In the genomic region with DNA sequence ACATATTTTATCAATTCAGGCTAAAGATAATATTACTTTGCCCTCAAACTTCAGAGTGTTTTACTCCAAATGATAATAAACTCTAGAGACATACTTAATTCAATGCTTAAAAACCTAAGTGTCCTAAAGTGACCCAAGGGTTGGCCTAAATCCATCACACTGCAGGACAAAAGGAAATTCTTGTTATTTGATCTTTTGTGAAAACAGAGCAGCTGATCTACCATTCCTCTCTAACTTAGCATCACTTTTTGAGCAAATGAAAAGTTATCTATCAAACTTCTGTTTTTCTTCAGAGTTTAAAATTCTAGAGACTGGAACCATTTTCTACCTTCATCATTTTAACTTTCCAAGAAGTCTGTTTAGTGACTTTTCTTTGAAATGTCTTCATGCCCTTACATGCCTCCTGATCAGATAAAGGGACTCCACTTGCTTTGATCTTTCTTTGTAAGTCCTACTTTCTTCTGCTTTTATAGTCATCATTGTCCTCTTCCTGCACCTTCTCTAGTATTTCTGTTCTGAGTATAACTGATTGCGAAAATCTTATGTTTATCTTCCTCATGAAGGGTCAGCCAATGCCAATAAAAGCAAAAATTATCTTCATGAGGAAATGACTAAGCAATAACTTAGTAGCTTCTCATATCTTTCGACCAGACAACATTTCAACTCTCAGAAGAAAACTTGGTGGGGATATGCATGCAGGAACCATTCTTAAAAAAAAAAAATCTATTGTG, we compare ENCODE assay signal across 9 cellular contexts.
DNase-seq lines count a peak whose midpoint lies in the region; ATAC-seq and TF ChIP-seq lines count a peak whose summit lies in the region.
"Had no signal": no experiment of that assay in that cellular context is flagged by ENCODE, and none has a peak within 500 bp of the region (broad histone marks: within the 10 kb centered on the region; RNA-seq: fewer than 3 reads in every experiment).

No MANE protein-coding gene starts in this region.

- H3K4me1 ChIP-seq in DND-41 (ENCODE audit: insufficient read depth, low read length) = peaks cover 70% of the 10 kb centered on the region
- no peaks in the 10 kb centered on the region for H3K4me1 ChIP-seq in colonic mucosa
- no peaks in the 10 kb centered on the region for H3K4me1 ChIP-seq in ovary (ENCODE audit: insufficient read depth)

- H3K4me2 ChIP-seq in DND-41 (ENCODE audit: insufficient read depth, low read length) = peak overlapping the region; percentile 44

- H3K36me3 ChIP-seq in DND-41 (ENCODE audit: insufficient read depth, low read length) = no peaks in the 10 kb centered on the region
- no peaks in the 10 kb centered on the region for H3K36me3 ChIP-seq in colonic mucosa
- no peaks in the 10 kb centered on the region for H3K36me3 ChIP-seq in ovary
- H3K36me3 ChIP-seq: upper lobe of left lung had no signal

- H3K27me3 ChIP-seq in DND-41 (ENCODE audit: insufficient read depth, low read length, poor library complexity) (no peaks in the 10 kb centered on the region), colonic mucosa (no peaks in the 10 kb centered on the region), ovary (no peaks in the 10 kb centered on the region)
- H3K27me3 ChIP-seq: upper lobe of left lung had no signal

- WGBS in ovary, 3 donors = 32 to 46% (median 39%) methylated on average over 2 of the region's 2 CpGs

- H3K9ac ChIP-seq in DND-41 (ENCODE audit: low read depth, low read length) (peak overlapping the region; percentile 27; the same call in 1 of the 2 replicates), colonic mucosa (ENCODE audit: low read depth in 2 of 2, low read length in 2 of 2) (no peak overlapping the region)

- H4K20me1 ChIP-seq in DND-41 (ENCODE audit: insufficient read depth, low read length) = no peaks in the 10 kb centered on the region

- no peak for TF ChIP-seq CTCF in DND-41 (IDR thresholded peaks at IDR 0.05; ENCODE audit: borderline replicate concordance, extremely low read depth, low read length, poor library complexity, severe bottlenecking)
- TF ChIP-seq CTCF in colonic mucosa (IDR thresholded peaks at IDR 0.05) = no peak
- no peak for TF ChIP-seq CTCF in GM20000 (IDR thresholded peaks at IDR 0.05; ENCODE audit: extremely low read depth, missing control alignments)
- TF ChIP-seq CTCF in ovary (IDR thresholded peaks at IDR 0.05) = no peak

- H2AFZ ChIP-seq in DND-41 (ENCODE audit: low read depth, low read length) = peak overlapping the region; percentile 27

- no peak overlapping the region; a peak in 1 of 4 replicates for H3K4me3 ChIP-seq in DND-41 (ENCODE audit: low read depth in 1 of 2, low read length in 2 of 2)
- H3K4me3 ChIP-seq in colonic mucosa = no peak overlapping the region
- no peak overlapping the region for H3K4me3 ChIP-seq in ovary
- H3K4me3 ChIP-seq: upper lobe of left lung had no signal

- H3K79me2 ChIP-seq in DND-41 (ENCODE audit: insufficient read depth, low read length) = no peaks in the 10 kb centered on the region

- no peaks in the 10 kb centered on the region for H3K9me3 ChIP-seq in DND-41 (ENCODE audit: insufficient read depth, low read length, severe bottlenecking)
- H3K9me3 ChIP-seq in colonic mucosa = no peaks in the 10 kb centered on the region
- no peaks in the 10 kb centered on the region for H3K9me3 ChIP-seq in ovary
- H3K9me3 ChIP-seq: upper lobe of left lung had no signal

- no peak for TF ChIP-seq POLR2A in ovary (IDR thresholded peaks at IDR 0.05)

- DNase-seq in DND-41 (no peak), OCI-M2 (lab: John Stamatoyannopoulos, UW; ENCODE audit: unreplicated experiment) (peak; percentile 9), dermis blood vessel endothelial cell (peak; percentile 82), non-pigmented ciliary epithelial cell (ENCODE audit: low read depth) (peak; percentile 94), colonic mucosa (no peak), GM20000 (ENCODE audit: low spot score) (no peak), DMS 273 (lab: John Stamatoyannopoulos, UW; ENCODE audit: unreplicated experiment) (no peak), ovary (no peak)
- DNase-seq: upper lobe of left lung had no signal

- H3K27ac ChIP-seq in DND-41 (ENCODE audit: low read length) (peak overlapping the region; percentile 79), colonic mucosa (no peak overlapping the region), ovary (no peak overlapping the region)

- intact Hi-C loops in colonic mucosa (cut with DNase I) (no loop called here), ovary (cut with DNase I) (no loop called here)

- peak; percentile 86 for ATAC-seq in DND-41 (ENCODE audit: insufficient read depth, low read depth)

- TF ChIP-seq EP300 in ovary (IDR thresholded peaks at IDR 0.05) = no peak

Comparison
In these comparisons a context has a peak if more than half of its experiments do, and no peak if none do; other contexts are left out.
1. DNase-seq: peak in OCI-M2 (single experiment), dermis blood vessel endothelial cell (single experiment) and non-pigmented ciliary epithelial cell (single experiment); none in DND-41 (single experiment), colonic mucosa (single experiment), GM20000 (single experiment), DMS 273 (single experiment) and ovary (0 of 5).